Comparison of ENCODE assay signal across 8 cellular contexts in genomic region chr22:39207141-39208012, GRCh38. TPM values are rescaled to one million over a fixed set of nuclear protein-coding genes. Genes with fewer than 3 reads are reported as not detected.
DNase-seq lines count a peak whose midpoint lies in the region; ATAC-seq and TF ChIP-seq lines count a peak whose summit lies in the region.

No MANE protein-coding gene starts in this region.

- H3K79me2 ChIP-seq in neural progenitor cell (ENCODE audit: low read depth), result no peaks in the 10 kb centered on the region

- no peaks in the 10 kb centered on the region for H4K20me1 ChIP-seq in neural progenitor cell (ENCODE audit: low read depth)

- no peaks in the 10 kb centered on the region for H3K9me3 ChIP-seq in neural progenitor cell (ENCODE audit: low read depth)

- no peaks in the 10 kb centered on the region for H3F3A ChIP-seq in neural progenitor cell (ENCODE audit: low read depth)

- H3K9me3 Mint-ChIP-seq in neural progenitor cell, result no peaks in the 10 kb centered on the region

- H3K27ac Mint-ChIP-seq in neural progenitor cell, result peak overlapping the region; percentile 87

- DNase-seq in D341Med (ENCODE audit: low spot score) (peak; percentile 22), LHCN-M2 (ENCODE audit: low read depth) (peak; percentile 94), cardiac fibroblast (ENCODE audit: low read depth in 2 of 2) (peak; percentile 34 to 65), neural progenitor cell (ENCODE audit: low spot score) (no peak), NOMO-1 treated with dmso at 0.1 percent for 144 hours (lab: John Stamatoyannopoulos, UW; ENCODE audit: unreplicated experiment) (no peak), NCI-H1694 (lab: John Stamatoyannopoulos, UW) (no peak)
- no peak for DNase-seq in effector CD4-positive, alpha-beta T cell

- ATAC-seq in GM18907 (IDR thresholded peaks at IDR 0.05; ENCODE audit: unreplicated experiment), result no peak

- H3K27me3 Mint-ChIP-seq in neural progenitor cell (ENCODE audit: insufficient read depth, low read depth), result peaks cover 13% of the 10 kb centered on the region

- H3K4me1 ChIP-seq in neural progenitor cell, result no peaks in the 10 kb centered on the region

- no peak overlapping the region for H3K4me3 ChIP-seq in cardiac fibroblast (replicated peaks in 1 of 2; ENCODE audit: low read depth in 2 of 2, low read length in 2 of 2)
- H3K4me3 ChIP-seq in neural progenitor cell, result no peak overlapping the region

- H3K36me3 Mint-ChIP-seq in neural progenitor cell, result no peaks in the 10 kb centered on the region

- no peak for TF ChIP-seq CTCF in cardiac fibroblast (IDR thresholded peaks at IDR 0.05; ENCODE audit: low read depth, low read length)
- no peak for TF ChIP-seq CTCF in neural progenitor cell (IDR thresholded peaks at IDR 0.05)

- no peak overlapping the region for H3K27ac ChIP-seq in neural progenitor cell

- no peak overlapping the region for H3K4me2 ChIP-seq in neural progenitor cell

- H2AFZ ChIP-seq in neural progenitor cell (replicated peaks), result no peak overlapping the region

- H3K27me3 ChIP-seq in neural progenitor cell, result no peaks in the 10 kb centered on the region

- H3K4me1 Mint-ChIP-seq in neural progenitor cell, result peaks cover 27% of the 10 kb centered on the region

- H3K4me3 Mint-ChIP-seq in neural progenitor cell, result no peak overlapping the region

- no peaks in the 10 kb centered on the region for H3K36me3 ChIP-seq in neural progenitor cell

- no peak overlapping the region for H3K9ac ChIP-seq in neural progenitor cell

RNA-seq across cellular contexts. Expression of gene PDGFB, which starts 37.4 kb away (rescaled TPM):
- 1.2 and 4.1 TPM in 2 replicates for total RNA-seq in LHCN-M2 (2014; rRNA removed)
- polyA plus RNA-seq in LHCN-M2 (2012), result 2.8 TPM
- 0.15 and 0.65 TPM in 2 replicates for total RNA-seq in neural progenitor cell (ENCODE audit: low replicate concordance)

RNA-seq across cellular contexts. Expression of gene CBX7, which starts 54.9 kb away (rescaled TPM):
- 1.3 and 3.3 TPM in 2 replicates for total RNA-seq in LHCN-M2 (2014; rRNA removed)
- polyA plus RNA-seq in LHCN-M2 (2012), result 3.7 TPM
- total RNA-seq in neural progenitor cell (ENCODE audit: low replicate concordance), result 0.71 and 7.7 TPM in 2 replicates

Comparison
In these comparisons a context has a peak if more than half of its experiments do, and no peak if none do; other contexts are left out.
1. DNase-seq: peak in D341Med (single experiment), LHCN-M2 (single experiment) and cardiac fibroblast (2 of 2); none in neural progenitor cell (single experiment), NOMO-1 treated with dmso at 0.1 percent for 144 hours (single experiment), effector CD4-positive, alpha-beta T cell (single experiment) and NCI-H1694 (single experiment).